8 cellular contexts compared by ENCODE assay signal in the genomic region with DNA sequence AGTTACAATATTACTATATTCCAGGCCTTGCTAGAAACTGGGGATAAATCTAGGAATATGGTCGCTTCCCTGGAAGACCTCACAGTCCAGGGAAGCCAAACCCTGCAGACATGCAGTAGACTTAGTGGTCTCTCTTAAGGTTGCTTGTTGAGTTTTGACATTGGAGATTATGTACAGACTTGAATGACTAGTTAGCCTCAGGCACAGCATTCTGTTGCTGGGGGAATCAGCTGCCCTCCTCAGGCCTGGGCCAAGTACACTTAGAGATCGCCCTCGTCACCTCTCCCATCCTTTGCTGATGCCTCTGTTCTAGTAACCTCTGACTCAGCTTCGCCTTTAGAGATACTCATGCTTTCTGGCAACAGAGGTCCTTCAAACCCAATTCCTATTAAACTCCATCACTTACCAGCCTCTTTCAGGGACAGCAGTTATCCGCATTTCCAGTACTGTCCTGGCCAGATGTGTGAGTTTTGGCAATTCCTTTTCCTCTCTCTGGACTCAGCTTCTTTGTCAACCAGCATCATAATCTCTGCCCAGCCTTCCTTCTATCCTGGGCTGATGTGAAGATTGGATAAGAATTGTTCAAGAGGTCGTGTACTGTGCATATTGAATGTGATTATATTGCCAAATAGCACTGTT. TPM values are rescaled to one million over a fixed set of nuclear protein-coding genes. Genes with fewer than 3 reads are reported as not detected.
DNase-seq lines count a peak whose midpoint lies in the region; ATAC-seq and TF ChIP-seq lines count a peak whose summit lies in the region.

No MANE protein-coding gene starts in this region.

- intact Hi-C loops in esophagus squamous epithelium (cut with DNase I), result no loop called here
- intact Hi-C loops in sciatic nerve (cut with DNase I), result no loop called here

- H3K9me3 ChIP-seq in RWPE2 (ENCODE audit: severe bottlenecking), result no peaks in the 10 kb centered on the region
- no peaks in the 10 kb centered on the region for H3K9me3 ChIP-seq in esophagus squamous epithelium

- H3K4me1 ChIP-seq in RWPE2 (ENCODE audit: insufficient read depth, poor library complexity, severe bottlenecking), result peaks cover 13% of the 10 kb centered on the region
- peaks cover 0 to 21% (median 8%) of the 10 kb centered on the region in 3 donors for H3K4me1 ChIP-seq in esophagus squamous epithelium

- no peak for DNase-seq in GM12864 (ENCODE audit: low read depth)
- DNase-seq in RWPE2 (ENCODE audit: low spot score), result no peak
- no peak for DNase-seq in esophagus squamous epithelium (lab: John Stamatoyannopoulos, UW)
- DNase-seq in skeletal muscle cell (ENCODE audit: low read depth), result no peak
- DNase-seq in activated gamma-delta T cell treated with Interleukin-2 at 50 U/mL for 16 hours, result no peak
- DNase-seq in KG1 (lab: John Stamatoyannopoulos, UW), result no peak
- DNase-seq in NK-92 (lab: John Stamatoyannopoulos, UW; ENCODE audit: unreplicated experiment), result no peak
- no peak for DNase-seq in sciatic nerve (ENCODE audit: low spot score)

- no peaks in the 10 kb centered on the region for H3K27me3 ChIP-seq in RWPE2 (ENCODE audit: insufficient read depth, poor library complexity, severe bottlenecking)
- no peaks in the 10 kb centered on the region for H3K27me3 ChIP-seq in esophagus squamous epithelium

- ATAC-seq in RWPE2 (ENCODE audit: low read depth) (no peak), sciatic nerve (no peak)

- peak overlapping the region; percentile 84 for H3K27ac ChIP-seq in RWPE2 (ENCODE audit: poor library complexity, severe bottlenecking)
- H3K27ac ChIP-seq in esophagus squamous epithelium, result peak overlapping the region; percentile 89 to 99 (median 98)

- WGBS in esophagus squamous epithelium, 2 donors, result 77 to 79% methylated on average over 6 of the region's 6 CpGs

- H3K36me3 ChIP-seq in RWPE2 (ENCODE audit: low read depth), result peaks cover 8% of the 10 kb centered on the region; the same call in 1 of the 2 replicates
- peaks cover 0 to 23% (median 0%) of the 10 kb centered on the region in 3 donors for H3K36me3 ChIP-seq in esophagus squamous epithelium

- TF ChIP-seq POLR2A in esophagus squamous epithelium (IDR thresholded peaks at IDR 0.05), result no peak

- H3K4me3 ChIP-seq in GM12864 (ENCODE audit: low read depth, low read length) (peak overlapping the region; percentile 72; the same call in 1 of the 2 replicates), RWPE2 (ENCODE audit: severe bottlenecking) (peak overlapping the region; percentile 58), esophagus squamous epithelium (peak overlapping the region; percentile 47 to 79 (median 72)), skeletal muscle cell (ENCODE audit: low read depth, low read length) (peak overlapping the region; percentile 62)

- TF ChIP-seq CTCF in GM12864 (IDR thresholded peaks at IDR 0.05; ENCODE audit: low read depth, low read length, missing control alignments) (no peak), RWPE2 (IDR thresholded peaks at IDR 0.05; ENCODE audit: poor library complexity, severe bottlenecking) (no peak), esophagus squamous epithelium (IDR thresholded peaks at IDR 0.05) (no peak)

RNA-seq across cellular contexts. Expression of gene ANAPC15, which starts 0.8 kb away (rescaled TPM):
- total RNA-seq in esophagus squamous epithelium (10 to 100 TPM; 17.7 to 35.3 (median 23.5) TPM), sciatic nerve (21.4 TPM)

RNA-seq across cellular contexts. Expression of gene TOMT, which starts 7.6 kb away (rescaled TPM):
- total RNA-seq in esophagus squamous epithelium, result not detected
- total RNA-seq in sciatic nerve, result not detected

RNA-seq across cellular contexts. Expression of gene LAMTOR1, which starts 10.2 kb away (rescaled TPM):
- total RNA-seq in esophagus squamous epithelium (10 to 100 TPM; 80.1 to 99.1 (median 97.7) TPM), sciatic nerve (70.8 TPM)

RNA-seq across cellular contexts. Expression of gene FOLR3, which starts 22.2 kb away (rescaled TPM):
- under 1 TPM in 1 of 4 donors, not detected in 3; 0.35 TPM for total RNA-seq in esophagus squamous epithelium
- 1.1 TPM for total RNA-seq in sciatic nerve

RNA-seq across cellular contexts. Expression of gene LRRC51, which starts 32.6 kb away (rescaled TPM):
- total RNA-seq in esophagus squamous epithelium (1 to 10 TPM; 2.1 to 4.2 (median 3.2) TPM), sciatic nerve (8.7 TPM)
